Comparison of ENCODE assay signal across 8 cellular contexts in genomic region chr3:175807175-175807574, GRCh38.
"Had no signal": no experiment of that assay in that cellular context is flagged by ENCODE, and none has a peak within 500 bp of the region (broad histone marks: within the 10 kb centered on the region; RNA-seq: fewer than 3 reads in every experiment).

No MANE protein-coding gene starts in this region.

- FAIRE-seq: G401.6, GM12878, GM12891, GM12892, GM18507, GM19239 had no signal

- DNase-seq: GDM1, GF-D8 had no signal

- H3K4me3 ChIP-seq: GM12878 had no signal

- ATAC-seq: GM12878 had no signal
